Comparison of ENCODE assay signal across 8 cellular contexts in the genomic region with DNA sequence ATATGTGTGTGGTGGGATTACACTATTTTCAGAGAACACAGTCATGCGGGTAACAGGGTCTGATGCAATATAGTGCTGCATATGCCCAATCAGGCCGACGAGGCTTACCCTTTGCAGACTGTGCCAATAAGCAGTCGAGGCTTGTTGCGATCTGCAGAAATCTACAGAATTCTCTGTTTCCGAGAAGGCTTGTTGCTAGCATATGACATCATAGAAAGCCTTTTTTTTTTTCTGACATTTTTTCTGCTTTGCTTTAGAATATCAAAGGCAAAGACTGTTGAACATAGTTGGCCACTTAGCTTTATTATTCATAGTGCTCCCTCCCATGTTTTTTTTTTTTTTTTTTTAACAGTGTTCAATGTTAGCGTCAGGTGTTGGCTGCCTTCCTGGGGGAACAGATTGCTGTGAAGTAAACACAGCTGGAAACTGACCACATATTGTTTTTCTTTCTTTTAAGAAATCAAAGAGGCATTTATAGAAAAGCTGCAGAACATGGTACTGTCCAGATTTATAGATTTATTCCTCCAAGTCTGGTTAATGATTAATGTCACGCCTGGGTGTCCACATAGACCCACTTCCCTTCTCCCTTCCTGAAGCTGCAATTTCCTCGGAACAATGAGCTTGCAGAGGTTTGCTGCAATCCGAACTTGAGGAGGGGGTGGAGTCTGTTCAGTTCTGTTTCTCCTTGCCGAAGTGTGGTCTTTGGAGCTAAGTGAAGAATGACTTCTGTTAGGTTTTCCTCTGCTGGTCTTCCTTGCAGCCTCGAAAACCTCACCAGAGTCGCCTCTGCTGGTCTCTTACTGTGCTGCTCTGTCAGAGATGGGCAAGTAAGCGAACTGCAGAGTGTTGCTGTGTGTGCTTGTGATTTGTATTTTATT.
DNase-seq lines count a peak whose midpoint lies in the region; ATAC-seq and TF ChIP-seq lines count a peak whose summit lies in the region.

No MANE protein-coding gene starts in this region.

- H3K27me3 ChIP-seq in skeletal muscle satellite cell (ENCODE audit: control insufficient read depth, insufficient read depth, low read length): no peaks in the 10 kb centered on the region

- in situ Hi-C loops in astrocyte of the spinal cord (cut with HindIII; ENCODE audit: low sequenced_read_pairs): no loop called here

- ATAC-seq in HG03097 (IDR thresholded peaks at IDR 0.05; ENCODE audit: low FRiP score, unreplicated experiment): no peak

- H3K9me3 ChIP-seq in skeletal muscle satellite cell (replicated peaks; ENCODE audit: low read length): no peaks in the 10 kb centered on the region

- no peak for TF ChIP-seq CTCF in astrocyte of the spinal cord (IDR thresholded peaks at IDR 0.05; ENCODE audit: low read depth, low read length)

- no peaks in the 10 kb centered on the region for H3K36me3 ChIP-seq in skeletal muscle satellite cell (ENCODE audit: insufficient read depth, low read length)

- peaks cover 14% of the 10 kb centered on the region for H3K4me1 ChIP-seq in skeletal muscle satellite cell (ENCODE audit: control insufficient read depth, insufficient read depth, low read length)

- H3K4me2 ChIP-seq in skeletal muscle satellite cell (ENCODE audit: low read length): peak overlapping the region; percentile 56

- H3K4me3 ChIP-seq in astrocyte of the spinal cord (ENCODE audit: low read depth, low read length): peak overlapping the region; percentile 30
- H3K4me3 ChIP-seq in skeletal muscle satellite cell (ENCODE audit: low read length): peak overlapping the region; percentile 12

- H3K9ac ChIP-seq in skeletal muscle satellite cell (ENCODE audit: low read depth, low read length): no peak overlapping the region

- peak; percentile 12 to 82 (median 41) for DNase-seq in NCI-H1417 (lab: John Stamatoyannopoulos, UW)
- DNase-seq in NCI-H1417 treated with DMSO at 0.1 percent for 48 hours (lab: John Stamatoyannopoulos, UW): no peak
- DNase-seq in NCI-H1092 (lab: John Stamatoyannopoulos, UW): peak; percentile 76
- peak; percentile 95 for DNase-seq in astrocyte of the spinal cord (ENCODE audit: low read depth, low spot score)
- DNase-seq in inferior parietal cortex (ENCODE audit: extremely low spot score): peak; percentile 63
- DNase-seq in stimulated activated CD4-positive, alpha-beta T cell treated with anti-CD3 and anti-CD28 coated beads, Interleukin-2, amount 100 ng/mL, for 48 hours: no peak

Comparison
In these comparisons a context has a peak if more than half of its experiments do, and no peak if none do; other contexts are left out.
1. DNase-seq: peak in NCI-H1417 (3 of 3), NCI-H1092 (single experiment), astrocyte of the spinal cord (single experiment) and inferior parietal cortex (single experiment); none in NCI-H1417 treated with DMSO at 0.1 percent for 48 hours (single experiment) and stimulated activated CD4-positive, alpha-beta T cell treated with anti-CD3 and anti-CD28 coated beads, Interleukin-2, amount 100 ng/mL, for 48 hours (0 of 2).